Comparison of ENCODE assay signal across 21 cellular contexts in genomic region chr5:111404270-111404769, GRCh38.
"Had no signal": no experiment of that assay in that cellular context is flagged by ENCODE, and none has a peak within 500 bp of the region (broad histone marks: within the 10 kb centered on the region; RNA-seq: fewer than 3 reads in every experiment).

No MANE protein-coding gene starts in this region.

- DNase-seq: activated CD4-positive, alpha-beta T cell treated with anti-CD3 and anti-CD28 coated beads for 1 hour; activated CD4-positive, alpha-beta T cell treated with anti-CD3 and anti-CD28 coated beads, Interleukin-2, amount 50 U/mL, for 1 hour; activated CD8-positive, alpha-beta T cell treated with anti-CD3 and anti-CD28 coated beads, Interleukin-2, amount 10 ng/mL, durations not matched to agents 7 days and 5 days; activated naive CD8-positive, alpha-beta T cell treated with anti-CD3 and anti-CD28 coated beads for 36 hours; amniotic stem cell; effector CD4-positive, alpha-beta T cell; erythroblast; gastrocnemius medialis; heart left ventricle; naive thymus-derived CD4-positive, alpha-beta T cell; occipital lobe; posterior cingulate gyrus; sigmoid colon; stimulated activated CD4-positive, alpha-beta T cell treated with anti-CD3 and anti-CD28 coated beads, Interleukin-15, amount 100 ng/mL, for 24 hours; stomach; T-helper 2 cell; WERI-Rb-1 had no signal

- FAIRE-seq: bronchial epithelial cell, endometrium had no signal

- ATAC-seq: activated CD8-positive, alpha-beta T cell treated with anti-CD3 and anti-CD28 coated beads, Interleukin-2, amount 10 ng/mL, durations not matched to agents 7 days and 5 days; gastrocnemius medialis; heart left ventricle; left lobe of liver; naive thymus-derived CD4-positive, alpha-beta T cell; stimulated activated memory B cell treated with anti-CD40 and anti-IgM and Interleukin-4, amounts not matched to agents 10 μg/mL and 1 μg/mL and 100 μg/mL, for 72 hours had no signal
